Comparison of ENCODE assay signal across 24 cellular contexts in genomic region chr7:149633976-149634945, GRCh38.
"Had no signal": no experiment of that assay in that cellular context is flagged by ENCODE, and none has a peak within 500 bp of the region (broad histone marks: within the 10 kb centered on the region; RNA-seq: fewer than 3 reads in every experiment).

No MANE protein-coding gene starts in this region.

- H3K9me3 ChIP-seq: esophagus muscularis mucosa, gastrocnemius medialis, left ventricle myocardium inferior, lower lobe of right lung, mucosa of descending colon, pancreas, testis, transverse colon had no signal

- H3K36me3 Mint-ChIP-seq: immature natural killer cell; memory B cell; natural killer cell; stimulated activated naive B cell treated with anti-CD40 and anti-IgM and Interleukin-4, amounts not matched to agents 10 μg/mL and 1 μg/mL and 100 μg/mL, for 72 hours had no signal

- H3K4me1 ChIP-seq: esophagus muscularis mucosa, gastrocnemius medialis, left ventricle myocardium inferior, lower lobe of right lung, pancreas, testis, transverse colon had no signal

- H3K4me3 ChIP-seq: esophagus muscularis mucosa, gastrocnemius medialis, left ventricle myocardium inferior, lower lobe of right lung, mucosa of descending colon, pancreas, skin epidermis, testis, transverse colon had no signal

- H3K27ac Mint-ChIP-seq: dendritic cell treated with granulocyte-macrophage colony-stimulating factor and Interleukin-4, amounts not matched to agents 40 ng/mL and 50 ng/mL, for 4 days; effector memory CD8-positive, alpha-beta T cell; immature natural killer cell; memory B cell; natural killer cell; stimulated activated naive B cell treated with anti-CD40 and anti-IgM and Interleukin-4, amounts not matched to agents 10 μg/mL and 1 μg/mL and 100 μg/mL, for 72 hours had no signal

- H3K4me1 Mint-ChIP-seq: immature natural killer cell; memory B cell; natural killer cell; neural crest cell; stimulated activated naive B cell treated with anti-CD40 and anti-IgM and Interleukin-4, amounts not matched to agents 10 μg/mL and 1 μg/mL and 100 μg/mL, for 72 hours; stimulated activated naive CD8-positive, alpha-beta T cell treated with anti-CD3 and anti-CD28 coated beads, Interleukin-15, amount 100 ng/mL, for 72 hours had no signal

- H3K4me3 Mint-ChIP-seq: dendritic cell treated with granulocyte-macrophage colony-stimulating factor and Interleukin-4, amounts not matched to agents 40 ng/mL and 50 ng/mL, for 4 days; effector memory CD8-positive, alpha-beta T cell; immature natural killer cell; memory B cell; natural killer cell; neural crest cell; stimulated activated naive B cell treated with anti-CD40 and anti-IgM and Interleukin-4, amounts not matched to agents 10 μg/mL and 1 μg/mL and 100 μg/mL, for 72 hours; stimulated activated naive CD8-positive, alpha-beta T cell treated with anti-CD3 and anti-CD28 coated beads, Interleukin-15, amount 100 ng/mL, for 72 hours had no signal

- H3K9me3 Mint-ChIP-seq: dendritic cell treated with granulocyte-macrophage colony-stimulating factor and Interleukin-4, amounts not matched to agents 40 ng/mL and 50 ng/mL, for 4 days; effector memory CD8-positive, alpha-beta T cell; immature natural killer cell; memory B cell; natural killer cell; neural crest cell; stimulated activated naive B cell treated with anti-CD40 and anti-IgM and Interleukin-4, amounts not matched to agents 10 μg/mL and 1 μg/mL and 100 μg/mL, for 72 hours; stimulated activated naive CD8-positive, alpha-beta T cell treated with anti-CD3 and anti-CD28 coated beads, Interleukin-15, amount 100 ng/mL, for 72 hours had no signal

- H3K36me3 ChIP-seq: esophagus muscularis mucosa, gastrocnemius medialis, left ventricle myocardium inferior, lower lobe of right lung, pancreas, transverse colon had no signal

- H3K27me3 ChIP-seq: pancreas, testis had no signal

- FAIRE-seq: keratinocyte, pancreas had no signal

- H3K27ac ChIP-seq: epithelial cell of prostate, esophagus muscularis mucosa, gastrocnemius medialis, left ventricle myocardium inferior, lower lobe of right lung, pancreas, skin epidermis, testis, transverse colon had no signal

- DNase-seq: effector memory CD8-positive, alpha-beta T cell; gastrocnemius medialis; glutamatergic neuron; immature natural killer cell; left ventricle myocardium inferior; lower lobe of right lung; mucosa of descending colon; natural killer cell; occipital lobe; pancreas; stimulated activated CD4-positive, alpha-beta T cell treated with anti-CD3 and anti-CD28 coated beads, Interleukin-2, amount 100 ng/mL, for 24 hours; stimulated activated CD4-positive, alpha-beta T cell treated with anti-CD3 and anti-CD28 coated beads, Interleukin-4, amount 100 ng/mL, for 4 hours; stimulated activated naive B cell treated with anti-CD40 and anti-IgM and Interleukin-4, amounts not matched to agents 10 μg/mL and 1 μg/mL and 100 μg/mL, for 72 hours; stimulated activated naive CD8-positive, alpha-beta T cell treated with anti-CD3 and anti-CD28 coated beads, Interleukin-15, amount 100 ng/mL, for 72 hours; testis; transverse colon had no signal

- ATAC-seq: effector memory CD8-positive, alpha-beta T cell; gastrocnemius medialis; mucosa of descending colon; natural killer cell; pancreas; sciatic nerve; stimulated activated naive B cell treated with anti-CD40 and anti-IgM and Interleukin-4, amounts not matched to agents 10 μg/mL and 1 μg/mL and 100 μg/mL, for 72 hours had no signal
